14 cellular contexts compared by ENCODE assay signal in genomic region chr11:125952559-125952958, GRCh38. TPM values are rescaled to one million over a fixed set of nuclear protein-coding genes. Genes with fewer than 3 reads are reported as not detected.
"Had no signal": no experiment of that assay in that cellular context is flagged by ENCODE, and none has a peak within 500 bp of the region (broad histone marks: within the 10 kb centered on the region; RNA-seq: fewer than 3 reads in every experiment).

No MANE protein-coding gene starts in this region.

- H3K36me3 ChIP-seq: gastrocnemius medialis, heart left ventricle, ovary, tibial nerve had no signal

- H3K4me3 ChIP-seq: gastrocnemius medialis, heart left ventricle, lung, ovary, tibial nerve had no signal

- H3K27me3 ChIP-seq: gastrocnemius medialis, heart left ventricle, ovary, tibial nerve had no signal

- H3K27ac ChIP-seq: gastrocnemius medialis, tibial nerve had no signal

- DNase-seq: activated CD4-positive, alpha-beta T cell treated with anti-CD3 and anti-CD28 coated beads for 48 hours; activated CD8-positive, alpha-beta T cell treated with anti-CD3 and anti-CD28 coated beads for 36 hours; activated effector memory CD4-positive, alpha-beta T cell treated with anti-CD3 and anti-CD28 coated beads, Interleukin-2, amount 50 U/mL, for 16 hours; activated T-cell treated with anti-CD3 and anti-CD28 coated beads, Interleukin-2, amount 50 U/mL, for 48 hours; effector memory CD4-positive, alpha-beta T cell; immature natural killer cell; naive B cell; stimulated activated CD4-positive, alpha-beta T cell treated with anti-CD3 and anti-CD28 coated beads, Interleukin-4, amount 100 ng/mL, for 1 hour; stimulated activated naive B cell treated with anti-CD40 and anti-IgM and Interleukin-4, amounts not matched to agents 10 μg/mL and 1 μg/mL and 100 μg/mL, for 72 hours had no signal

- H3K9me3 ChIP-seq: gastrocnemius medialis, heart left ventricle, ovary, tibial nerve had no signal

- ATAC-seq: activated CD8-positive, alpha-beta T cell treated with anti-CD3 and anti-CD28 coated beads for 36 hours; stimulated activated naive B cell treated with anti-CD40 and anti-IgM and Interleukin-4, amounts not matched to agents 10 μg/mL and 1 μg/mL and 100 μg/mL, for 72 hours had no signal

RNA-seq across cellular contexts. Expression of gene VSIG10L2, which starts 6.7 kb away (rescaled TPM):
- polyA plus RNA-seq: immature natural killer cell had no signal

RNA-seq across cellular contexts. Expression of gene DDX25, which starts 48.3 kb away (rescaled TPM):
- polyA plus RNA-seq: heart left ventricle, immature natural killer cell had no signal
